ENCODE assay signal across 19 cellular contexts in the genomic region with DNA sequence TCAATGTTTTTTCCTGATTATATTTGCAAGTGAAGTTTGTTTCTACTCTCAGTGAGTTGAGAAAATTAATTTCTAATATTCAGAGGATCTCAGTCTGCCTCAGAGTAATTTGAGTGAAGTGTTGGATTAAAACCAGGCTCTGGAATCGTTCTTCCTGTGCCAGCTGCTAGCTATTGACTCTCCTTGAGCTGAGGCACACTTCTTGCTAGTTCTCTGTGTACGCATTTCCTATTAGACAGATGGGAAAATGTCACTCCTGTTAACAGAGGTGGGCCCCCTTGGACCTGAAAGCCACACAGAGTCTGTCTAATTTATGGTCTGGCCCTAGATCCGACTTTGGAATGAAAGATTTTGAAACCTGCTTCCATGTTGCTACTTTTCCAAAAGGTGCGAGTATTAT.
A peak's percentile ranks its signal among the peaks of the same experiment; 100 is the strongest.
DNase-seq lines count a peak whose midpoint lies in the region; TF ChIP-seq lines count a peak whose summit lies in the region.
"Had no signal": no experiment of that assay in that cellular context is flagged by ENCODE, and none has a peak within 500 bp of the region (broad histone marks: within the 10 kb centered on the region; RNA-seq: fewer than 3 reads in every experiment).

No MANE protein-coding gene starts in this region.

- H4K20me1 ChIP-seq in neural cell (ENCODE audit: insufficient read depth): no peaks in the 10 kb centered on the region

- peak overlapping the region; percentile 79 for H3K4me2 ChIP-seq in neural cell (ENCODE audit: low read length)

- 95% methylated on average over 4 of the region's 4 CpGs for WGBS in HUES64
- WGBS in lower leg skin, 2 donors: 58 to 66% methylated on average over 4 of the region's 4 CpGs

- DNase-seq in NCI-H1694 treated with DMSO at 0.1 percent for 48 hours (lab: John Stamatoyannopoulos, UW): peak; percentile 43
- peak; percentile 41 for DNase-seq in NCI-H774 (lab: John Stamatoyannopoulos, UW)
- DNase-seq in cerebellar nuclear complex (lab: John Stamatoyannopoulos, UW): no peak
- no peak for DNase-seq in mucosa of gallbladder (ENCODE audit: low spot score)
- DNase-seq in lower leg skin (ENCODE audit: low spot score in 2 of 2): no peak
- DNase-seq: activated CD8-positive, alpha-beta T cell treated with anti-CD3 and anti-CD28 coated beads for 36 hours; activated naive CD4-positive, alpha-beta T cell treated with Interleukin-2 at 50 U/mL for 16 hours; activated T-cell treated with anti-CD3 and anti-CD28 coated beads, Interleukin-2, amount 50 U/mL, for 4 hours; CD8-positive, alpha-beta T cell; foreskin fibroblast; immature natural killer cell; left lung; NK-92 treated with Interleukin-12 subunit alpha and Interleukin-12 subunit beta, amount 100 ng/mL, for 24 hours; stimulated activated CD4-positive, alpha-beta T cell treated with anti-CD3 and anti-CD28 coated beads, Interleukin-4, amount 100 ng/mL, for 24 hours; tibial artery had no signal

- peaks cover 29% of the 10 kb centered on the region for H3K79me2 ChIP-seq in neural cell (replicated peaks; ENCODE audit: insufficient read depth, low read length)

- H3K36me3 ChIP-seq in HUES64 (ENCODE audit: insufficient read depth, low read length) (no peaks in the 10 kb centered on the region), neural cell (ENCODE audit: insufficient read depth, low read length) (no peaks in the 10 kb centered on the region)
- H3K36me3 ChIP-seq: left lung, tibial artery had no signal

- H3K4me1 ChIP-seq in HUES64 (ENCODE audit: insufficient read depth, low read length): peaks cover 33% of the 10 kb centered on the region
- H3K4me1 ChIP-seq: left lung, tibial artery had no signal

- no peak overlapping the region for H2AFZ ChIP-seq in neural cell (ENCODE audit: low read depth, low read length)

- no peak for TF ChIP-seq POLR2A in lower leg skin (IDR thresholded peaks at IDR 0.05)

- H3K27me3 ChIP-seq in HUES64 (ENCODE audit: insufficient read depth, low read length) (no peaks in the 10 kb centered on the region), neural cell (ENCODE audit: insufficient read depth, low read depth, low read length) (no peaks in the 10 kb centered on the region)
- H3K27me3 ChIP-seq: left lung, tibial artery had no signal

- TF ChIP-seq CTCF in neural cell (IDR thresholded peaks at IDR 0.05; ENCODE audit: poor library complexity, severe bottlenecking) (no peak), lower leg skin (IDR thresholded peaks at IDR 0.05) (no peak)

- H3K9ac ChIP-seq in HUES64 (ENCODE audit: low read depth, low read length): no peak overlapping the region
- peak overlapping the region; percentile 67 for H3K9ac ChIP-seq in neural cell (ENCODE audit: low read length)

- intact Hi-C loops in lower leg skin (cut with DNase I; ENCODE audit: low total_unique reads): no loop called here

- H3F3A ChIP-seq in neural cell (ENCODE audit: insufficient read depth, low read length, poor library complexity, severe bottlenecking): peaks cover 16% of the 10 kb centered on the region

- TF ChIP-seq RAD21 in neural cell (conservative IDR thresholded peaks at IDR 0.05): peak; percentile 24

- no peaks in the 10 kb centered on the region for H3K9me2 ChIP-seq in neural cell (ENCODE audit: insufficient read depth, low read length)

- H3K4me3 ChIP-seq in HUES64 (ENCODE audit: low read length) (no peak overlapping the region), neural cell (ENCODE audit: low read length) (peak overlapping the region; percentile 59), lower leg skin (ENCODE audit: low read depth, poor library complexity, severe bottlenecking) (no peak overlapping the region)
- H3K4me3 ChIP-seq: left lung, skin epidermis, tibial artery had no signal

- TF ChIP-seq EP300 in neural cell (conservative IDR thresholded peaks at IDR 0.05; ENCODE audit: poor library complexity, severe bottlenecking): no peak

- no peaks in the 10 kb centered on the region for H3K9me3 ChIP-seq in HUES64 (ENCODE audit: insufficient read depth, low read depth, low read length)
- no peaks in the 10 kb centered on the region for H3K9me3 ChIP-seq in neural cell (ENCODE audit: low read length)
- H3K9me3 ChIP-seq: left lung, tibial artery had no signal

- H3K27ac ChIP-seq in HUES64 (ENCODE audit: low read depth, low read length): peak overlapping the region; percentile 33; the same call in 1 of the 2 replicates
- H3K27ac ChIP-seq in neural cell (ENCODE audit: low read length): peak overlapping the region; percentile 98
- H3K27ac ChIP-seq: HL-60, left lung, skin epidermis, tibial artery had no signal

TF ChIP-seq in neural cell, 6 proteins besides CTCF, POLR2A, EP300 and RAD21:
- TF ChIP-seq POLR2AphosphoS5 (IDR thresholded peaks at IDR 0.05) (peak; percentile 43), MXI1 (conservative IDR thresholded peaks at IDR 0.05; ENCODE audit: poor library complexity, severe bottlenecking) (no peak), TAF1 (IDR thresholded peaks at IDR 0.05; ENCODE audit: low read depth) (no peak), SMC3 (conservative IDR thresholded peaks at IDR 0.05; ENCODE audit: poor library complexity) (no peak)

Comparison
In these comparisons a context has a peak if more than half of its experiments do, and no peak if none do; other contexts are left out.
1. DNase-seq: peak in NCI-H1694 treated with DMSO at 0.1 percent for 48 hours (single experiment) and NCI-H774 (single experiment); none in cerebellar nuclear complex (0 of 2), mucosa of gallbladder (single experiment) and lower leg skin (0 of 2).